Comparison of ENCODE assay signal across 14 cellular contexts in genomic region chr16:2270070-2270462, GRCh38. TPM values are rescaled to one million over a fixed set of nuclear protein-coding genes. Genes with fewer than 3 reads are reported as not detected.
A peak's percentile ranks its signal among the peaks of the same experiment; 100 is the strongest.
DNase-seq lines count a peak whose midpoint lies in the region; ATAC-seq, FAIRE-seq and TF ChIP-seq lines count a peak whose summit lies in the region.
"Had no signal": no experiment of that assay in that cellular context is flagged by ENCODE, and none has a peak within 500 bp of the region (broad histone marks: within the 10 kb centered on the region; RNA-seq: fewer than 3 reads in every experiment).

No MANE protein-coding gene starts in this region.

- TF ChIP-seq CTCF in RWPE1 (conservative IDR thresholded peaks at IDR 0.05; ENCODE audit: low read depth), result no peak

- intact Hi-C loops in Right ventricle myocardium inferior (cut with DNase I), result no loop called here
- intact Hi-C loops in left cardiac atrium (cut with DNase I), result no loop called here

- CTCF ChIA-PET in RWPE1 (lab: Yijun Ruan, JAX), result no interaction called here

- peak overlapping the region in 3 of 6 donors; percentile 20 to 97 (median 82) for H3K27ac Mint-ChIP-seq in immature natural killer cell

- ATAC-seq in Right ventricle myocardium inferior (no peak), left cardiac atrium (no peak), HG03342 (IDR thresholded peaks at IDR 0.05; ENCODE audit: unreplicated experiment) (no peak)

- peaks cover 5 to 18% (median 5%) of the 10 kb centered on the region in 3 donors for H3K27me3 Mint-ChIP-seq in immature natural killer cell (ENCODE audit: low read depth in 3 of 3)
- H3K27me3 Mint-ChIP-seq: memory B cell; stimulated activated naive CD8-positive, alpha-beta T cell treated with anti-CD3 and anti-CD28 coated beads, Interleukin-15, Interleukin-2, amounts not matched to agents 100 ng/mL and 50 ng/mL, for 24 hours had no signal

- POLR2A ChIA-PET in RWPE1 (lab: Yijun Ruan, JAX; ENCODE audit: low non-redundant PET), result no interaction called here

- peak overlapping the region; percentile 97 for H3K27ac ChIP-seq in RWPE1

- peak; percentile 46 for DNase-seq in Right ventricle myocardium inferior (ENCODE audit: missing footprints)
- DNase-seq in left cardiac atrium, result no peak
- no peak for DNase-seq in RWPE1 (ENCODE audit: low spot score)
- no peak for DNase-seq in immature natural killer cell
- no peak for DNase-seq in RCC 7860 (ENCODE audit: low spot score)
- DNase-seq in NCI-H748 (lab: John Stamatoyannopoulos, UW; ENCODE audit: unreplicated experiment), result no peak
- DNase-seq in NCI-H2029 (lab: John Stamatoyannopoulos, UW), result no peak
- DNase-seq: activated CD4-positive, alpha-beta T cell treated with anti-CD3 and anti-CD28 coated beads for 1 hour; activated naive CD4-positive, alpha-beta T cell treated with Interleukin-2 at 50 U/mL for 16 hours; esophagus squamous epithelium; stimulated activated CD4-positive, alpha-beta T cell treated with anti-CD3 and anti-CD28 coated beads, Interleukin-4, amount 100 ng/mL, for 4 hours had no signal

- no peak for FAIRE-seq in RCC 7860 (lab: Jason Lieb, UNC)

- no peaks in the 10 kb centered on the region for H3K9me3 Mint-ChIP-seq in immature natural killer cell
- H3K9me3 Mint-ChIP-seq: memory B cell; stimulated activated naive CD8-positive, alpha-beta T cell treated with anti-CD3 and anti-CD28 coated beads, Interleukin-15, Interleukin-2, amounts not matched to agents 100 ng/mL and 50 ng/mL, for 24 hours had no signal

- peaks cover 32 to 36% of the 10 kb centered on the region in 2 donors for H3K4me1 Mint-ChIP-seq in immature natural killer cell

- no peaks in the 10 kb centered on the region for H3K36me3 Mint-ChIP-seq in immature natural killer cell
- H3K36me3 Mint-ChIP-seq: memory B cell had no signal

- peak overlapping the region in 4 of 5 donors; percentile 94 to 98 (median 96) for H3K4me3 Mint-ChIP-seq in immature natural killer cell

RNA-seq across cellular contexts. Expression of gene RNPS1, which starts 2.1 kb away (rescaled TPM):
- total RNA-seq in Right ventricle myocardium inferior (105 TPM), left cardiac atrium (100 to 1,000 TPM in 1 of 2 donors, 10 to 100 TPM in 1; 98.8 to 120 TPM)
- 100 to 1,000 TPM; 179 to 332 (median 189) TPM for polyA plus RNA-seq in immature natural killer cell

RNA-seq across cellular contexts. Expression of gene ECI1, which starts 18.7 kb away (rescaled TPM):
- total RNA-seq in Right ventricle myocardium inferior, result 205 TPM
- 100 to 1,000 TPM; 124 to 128 TPM for total RNA-seq in left cardiac atrium
- 10 to 100 TPM; 40.4 to 67.8 (median 42.2) TPM for polyA plus RNA-seq in immature natural killer cell

RNA-seq across cellular contexts. Expression of gene DNASE1L2, which starts 33.8 kb away (rescaled TPM):
- 0.49 TPM for total RNA-seq in Right ventricle myocardium inferior
- total RNA-seq in left cardiac atrium, result under 1 TPM; 0.29 to 0.65 TPM
- polyA plus RNA-seq in immature natural killer cell, result not detected

RNA-seq across cellular contexts. Expression of gene E4F1, which starts 46.7 kb away (rescaled TPM):
- total RNA-seq in Right ventricle myocardium inferior (14.1 TPM), left cardiac atrium (10 to 100 TPM; 11.9 to 15.0 TPM)
- 10 to 100 TPM in 2 of 3 donors, 1 to 10 TPM in 1; 8.4 to 18.6 (median 10.3) TPM for polyA plus RNA-seq in immature natural killer cell

RNA-seq across cellular contexts. Expression of gene PGP, which starts 55.4 kb away (rescaled TPM):
- total RNA-seq in Right ventricle myocardium inferior (35.1 TPM), left cardiac atrium (10 to 100 TPM; 21.1 to 24.6 TPM)
- 10 to 100 TPM; 10.4 to 18.4 (median 17.7) TPM for polyA plus RNA-seq in immature natural killer cell
